13 cellular contexts compared by ENCODE assay signal in the genomic region with DNA sequence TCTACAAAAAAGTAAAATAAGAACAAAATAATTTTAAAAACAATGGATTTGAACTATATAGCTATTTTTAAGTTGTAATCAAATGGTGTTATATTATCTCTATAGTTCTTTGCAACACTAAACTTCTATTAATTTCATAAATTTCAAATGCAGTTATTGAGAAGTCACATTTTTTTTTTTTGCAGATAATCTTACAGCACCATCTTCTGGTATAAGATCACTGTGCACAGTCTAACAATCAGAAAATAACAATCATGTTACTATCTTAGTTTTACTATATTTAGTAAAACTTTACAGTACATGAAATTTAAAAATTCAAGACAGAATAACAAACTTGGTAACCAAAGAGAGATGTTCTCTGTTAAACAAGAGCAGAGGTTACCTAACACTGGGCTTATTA. TPM values are rescaled to one million over a fixed set of nuclear protein-coding genes. Genes with fewer than 3 reads are reported as not detected.
DNase-seq lines count a peak whose midpoint lies in the region; FAIRE-seq and TF ChIP-seq lines count a peak whose summit lies in the region.
"Had no signal": no experiment of that assay in that cellular context is flagged by ENCODE, and none has a peak within 500 bp of the region (broad histone marks: within the 10 kb centered on the region; RNA-seq: fewer than 3 reads in every experiment).

No MANE protein-coding gene starts in this region.

- H3K9ac ChIP-seq in OCI-LY3 (ENCODE audit: low read length) (no peak overlapping the region), smooth muscle cell (ENCODE audit: low read depth) (no peak overlapping the region)

- H3K36me3 ChIP-seq in OCI-LY3 (replicated peaks; ENCODE audit: low read depth, low read length) = no peaks in the 10 kb centered on the region
- no peaks in the 10 kb centered on the region for H3K36me3 ChIP-seq in smooth muscle cell (ENCODE audit: low read depth)

- H4K20me1 ChIP-seq in OCI-LY3 (ENCODE audit: insufficient read depth, low read length) (no peaks in the 10 kb centered on the region), smooth muscle cell (ENCODE audit: low read depth) (no peaks in the 10 kb centered on the region)

- FAIRE-seq in endometrium (lab: Jason Lieb, UNC) = peak; percentile 54

- H3K27me3 Mint-ChIP-seq in activated naive CD4-positive, alpha-beta T cell treated with anti-CD3 and anti-CD28 coated beads, Interleukin-2, amount 50 U/mL, for 24 hours = no peaks in the 10 kb centered on the region
- H3K27me3 Mint-ChIP-seq: stimulated activated naive CD8-positive, alpha-beta T cell treated with anti-CD3 and anti-CD28 coated beads, Interleukin-15, Interleukin-2, amounts not matched to agents 100 ng/mL and 50 ng/mL, for 24 hours had no signal

- H2AFZ ChIP-seq in OCI-LY3 (ENCODE audit: low read depth, low read length) (no peak overlapping the region), smooth muscle cell (ENCODE audit: low read depth) (no peak overlapping the region)

- H3K27ac Mint-ChIP-seq in activated naive CD4-positive, alpha-beta T cell treated with anti-CD3 and anti-CD28 coated beads, Interleukin-2, amount 50 U/mL, for 24 hours = peak overlapping the region; percentile 12
- H3K27ac Mint-ChIP-seq: stimulated activated naive CD8-positive, alpha-beta T cell treated with anti-CD3 and anti-CD28 coated beads, Interleukin-15, Interleukin-2, amounts not matched to agents 100 ng/mL and 50 ng/mL, for 24 hours had no signal

- no peak overlapping the region for H3K4me2 ChIP-seq in OCI-LY3 (ENCODE audit: low read length)
- H3K4me2 ChIP-seq in smooth muscle cell = no peak overlapping the region

- H3K9me3 Mint-ChIP-seq in activated naive CD4-positive, alpha-beta T cell treated with anti-CD3 and anti-CD28 coated beads, Interleukin-2, amount 50 U/mL, for 24 hours = no peaks in the 10 kb centered on the region
- H3K9me3 Mint-ChIP-seq: stimulated activated naive CD8-positive, alpha-beta T cell treated with anti-CD3 and anti-CD28 coated beads, Interleukin-15, Interleukin-2, amounts not matched to agents 100 ng/mL and 50 ng/mL, for 24 hours had no signal

- H3K9me3 ChIP-seq in OCI-LY3 (ENCODE audit: insufficient read depth, low read length) = no peaks in the 10 kb centered on the region
- no peaks in the 10 kb centered on the region for H3K9me3 ChIP-seq in smooth muscle cell (replicated peaks; ENCODE audit: low read depth)

- TF ChIP-seq CTCF in OCI-LY3 (IDR thresholded peaks at IDR 0.05; ENCODE audit: low read depth, low read length) (peak; percentile 55), smooth muscle cell (IDR thresholded peaks at IDR 0.05; ENCODE audit: borderline replicate concordance, insufficient read depth, poor library complexity, severe bottlenecking) (peak; percentile 32)

- H3K4me1 Mint-ChIP-seq in activated naive CD4-positive, alpha-beta T cell treated with anti-CD3 and anti-CD28 coated beads, Interleukin-2, amount 50 U/mL, for 24 hours = peaks cover 9% of the 10 kb centered on the region

- no peaks in the 10 kb centered on the region for H3K27me3 ChIP-seq in OCI-LY3 (ENCODE audit: low read depth, low read length)
- H3K27me3 ChIP-seq in smooth muscle cell (ENCODE audit: low read depth) = no peaks in the 10 kb centered on the region

- H3K36me3 Mint-ChIP-seq in activated naive CD4-positive, alpha-beta T cell treated with anti-CD3 and anti-CD28 coated beads, Interleukin-2, amount 50 U/mL, for 24 hours = peaks cover 3% of the 10 kb centered on the region

- H3K27ac ChIP-seq in OCI-LY3 (ENCODE audit: low read length) (no peak overlapping the region), smooth muscle cell (ENCODE audit: low read depth) (no peak overlapping the region)

- H3K4me3 Mint-ChIP-seq in activated naive CD4-positive, alpha-beta T cell treated with anti-CD3 and anti-CD28 coated beads, Interleukin-2, amount 50 U/mL, for 24 hours = no peak overlapping the region
- H3K4me3 Mint-ChIP-seq: stimulated activated naive CD8-positive, alpha-beta T cell treated with anti-CD3 and anti-CD28 coated beads, Interleukin-15, Interleukin-2, amounts not matched to agents 100 ng/mL and 50 ng/mL, for 24 hours had no signal

- H3K4me1 ChIP-seq in OCI-LY3 (ENCODE audit: low read length) (no peaks in the 10 kb centered on the region), smooth muscle cell (ENCODE audit: low read depth) (no peaks in the 10 kb centered on the region)

- H3K79me2 ChIP-seq in OCI-LY3 (ENCODE audit: low read length) (no peaks in the 10 kb centered on the region), smooth muscle cell (ENCODE audit: low read depth) (no peaks in the 10 kb centered on the region)

- H3K4me3 ChIP-seq in OCI-LY3 (ENCODE audit: low read length) (no peak overlapping the region), smooth muscle cell (no peak overlapping the region)

- no peaks in the 10 kb centered on the region for H3F3A ChIP-seq in smooth muscle cell (ENCODE audit: low read depth)

- no peak for DNase-seq in activated naive CD4-positive, alpha-beta T cell (lab: John Stamatoyannopoulos, UW)
- DNase-seq in smooth muscle cell (lab: John Stamatoyannopoulos, UW; ENCODE audit: unreplicated experiment) = no peak
- DNase-seq in germinal center (ENCODE audit: low spot score) = no peak
- no peak for DNase-seq in HuH-7 (ENCODE audit: low spot score)
- DNase-seq in activated T-cell treated with anti-CD3 and anti-CD28 coated beads, Interleukin-2, amount 50 U/mL, for 1 hour = no peak
- DNase-seq: activated CD8-positive, alpha-beta memory T cell treated with anti-CD3 and anti-CD28 coated beads, Interleukin-2, amount 50 U/mL, for 48 hours; NCI-H187 treated with DMSO at 0.1 percent for 48 hours; occipital lobe; stimulated activated CD4-positive, alpha-beta T cell treated with anti-CD3 and anti-CD28 coated beads, Interleukin-2, amount 100 ng/mL, for 24 hours had no signal

RNA-seq across cellular contexts. Expression of gene GXYLT1, which starts 40.6 kb away (rescaled TPM):
- 20.6 and 30.6 TPM in 2 replicates for total RNA-seq in smooth muscle cell
- 10.7 and 15.5 TPM in 2 replicates for polyA plus RNA-seq in smooth muscle cell
